ENCODE assay signal across 8 cellular contexts in the genomic region with DNA sequence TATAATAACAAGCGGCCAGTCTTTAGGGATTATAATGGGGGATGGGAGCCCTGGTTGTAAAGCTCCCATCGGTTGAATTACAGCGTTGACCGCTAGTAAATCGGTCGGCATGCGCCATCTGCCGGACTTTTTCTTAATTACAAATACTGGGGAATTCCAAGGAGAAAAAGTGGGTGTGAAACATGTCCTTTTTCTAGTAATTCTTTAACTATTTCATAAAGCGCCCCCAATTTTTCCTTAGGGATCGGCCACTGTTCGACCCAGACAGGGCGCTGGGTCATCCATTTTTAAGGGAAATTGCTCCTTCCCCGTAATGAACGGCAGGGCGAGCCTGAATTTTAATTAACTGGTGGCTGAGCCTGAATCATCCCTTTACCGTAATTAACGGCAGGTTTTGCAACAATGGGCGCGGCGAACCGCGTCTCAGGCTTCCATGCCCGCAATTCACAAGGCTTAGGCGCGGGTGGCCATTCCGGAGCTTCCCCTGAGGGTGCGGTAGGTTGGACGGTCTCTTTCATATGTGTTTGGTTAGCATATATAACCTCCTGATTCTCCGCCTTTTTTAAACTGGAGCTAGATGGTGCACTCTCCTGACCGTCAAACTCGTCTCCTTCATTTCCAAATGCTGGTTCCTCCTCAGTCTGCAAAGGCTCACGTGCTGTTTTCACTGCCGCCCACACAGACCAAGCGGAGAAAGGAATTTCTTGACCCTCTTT. TPM values are rescaled to one million over a fixed set of nuclear protein-coding genes. Genes with fewer than 3 reads are reported as not detected.
DNase-seq lines count a peak whose midpoint lies in the region; ATAC-seq and TF ChIP-seq lines count a peak whose summit lies in the region.

No MANE protein-coding gene starts in this region.

- H2AFZ ChIP-seq in HCT116 (ENCODE audit: low read depth, low read length, poor library complexity, severe bottlenecking), result peak overlapping the region; percentile 99

- H3K27me3 ChIP-seq in HCT116 (ENCODE audit: insufficient read depth, low read length) (no peaks in the 10 kb centered on the region), lower lobe of right lung (ENCODE audit: low read depth) (peaks cover 3% of the 10 kb centered on the region)
- H3K27me3 ChIP-seq in effector memory CD4-positive, alpha-beta T cell (replicated peaks; ENCODE audit: control insufficient read depth, insufficient read depth, low read length, poor library complexity, severe bottlenecking), result no peaks in the 10 kb centered on the region

- TF ChIP-seq CTCF in AG09309 (IDR thresholded peaks at IDR 0.05; ENCODE audit: control insufficient read depth, insufficient read depth, low read depth, low read length, missing control alignments) (peak; percentile 60), HCT116 (IDR thresholded peaks at IDR 0.05 in 2 of 3, conservative IDR thresholded peaks at IDR 0.05 in 1 of 3; ENCODE audit: borderline replicate concordance in 1 of 3, insufficient read depth in 1 of 3, low read depth in 2 of 3, low read length in 2 of 3) (peak; percentile 52 to 88 (median 60); a peak in 5 of 6 replicates), lower lobe of right lung (IDR thresholded peaks at IDR 0.05) (peak; percentile 55)

- no peak overlapping the region for H3K27ac Mint-ChIP-seq in activated CD4-positive, alpha-beta memory T cell treated with anti-CD3 and anti-CD28 coated beads for 36 hours

- H3K4me3 ChIP-seq in AG09309 (ENCODE audit: control insufficient read depth, low read depth, low read length), result peak overlapping the region; percentile 27
- H3K4me3 ChIP-seq in HCT116 (replicated peaks in 1 of 2; ENCODE audit: low read depth in 1 of 2, low read length in 2 of 2), result peak overlapping the region; percentile 30 to 52
- no peak overlapping the region for H3K4me3 ChIP-seq in effector memory CD4-positive, alpha-beta T cell (ENCODE audit: insufficient read depth, low read depth, low read length, poor library complexity, severe bottlenecking)
- H3K4me3 ChIP-seq in lower lobe of right lung, result peak overlapping the region; percentile 34

- no peak overlapping the region for H3K27ac ChIP-seq in HCT116 (ENCODE audit: low read depth, low read length)
- H3K27ac ChIP-seq in effector memory CD4-positive, alpha-beta T cell (ENCODE audit: insufficient read depth, low read length, poor library complexity, severe bottlenecking), result no peak overlapping the region
- peak overlapping the region; percentile 9 for H3K27ac ChIP-seq in lower lobe of right lung

- peaks cover 7% of the 10 kb centered on the region for H3K4me1 Mint-ChIP-seq in activated CD4-positive, alpha-beta memory T cell treated with anti-CD3 and anti-CD28 coated beads for 36 hours (ENCODE audit: low read depth)

- H3K9ac ChIP-seq in HCT116 (ENCODE audit: low read length), result peak overlapping the region; percentile 37

- intact Hi-C loops in HCT116 (cut with micrococcal nuclease) (loop anchor here (1.0 to 10.0 kb wide), 5 partner anchors 119 to 445 kb away; partner anchors contain the start of gene TRAPPC5), lower lobe of right lung (cut with DNase I) (no loop called here)
- intact Hi-C loops in activated CD4-positive, alpha-beta memory T cell treated with anti-CD3 and anti-CD28 coated beads for 36 hours (cut with micrococcal nuclease), result loop anchor here (1.0 to 10.0 kb wide), 4 partner anchors 120 to 435 kb away; no protein-coding TSS in a partner anchor

- H3K4me1 ChIP-seq in HCT116 (ENCODE audit: control insufficient read depth in 1 of 2, insufficient read depth in 2 of 2, low read length in 2 of 2) (peaks cover 11 to 22% of the 10 kb centered on the region in 2 experiments; a peak in 3 of 4 replicates), lower lobe of right lung (peaks cover 12% of the 10 kb centered on the region)
- H3K4me1 ChIP-seq in effector memory CD4-positive, alpha-beta T cell (ENCODE audit: control insufficient read depth, insufficient read depth, low read length, poor library complexity, severe bottlenecking), result no peaks in the 10 kb centered on the region

- peak; percentile 29 for DNase-seq in AG09309 (ENCODE audit: low read depth)
- peak; percentile 76 for DNase-seq in HCT116 (ENCODE audit: low read depth, low spot score)
- peak; percentile 74 for DNase-seq in NCI-H748 (lab: John Stamatoyannopoulos, UW; ENCODE audit: unreplicated experiment)
- peak; percentile 69 for DNase-seq in activated CD4-positive, alpha-beta memory T cell treated with anti-CD3 and anti-CD28 coated beads for 36 hours
- DNase-seq in effector memory CD4-positive, alpha-beta T cell, result peak in 2 of 3 donors; percentile 24 to 45
- DNase-seq in lower lobe of right lung, result peak; percentile 83
- peak in 2 of 3 donors; percentile 16 to 33 for DNase-seq in stimulated activated CD4-positive, alpha-beta T cell treated with anti-CD3 and anti-CD28 coated beads, TNF-alpha, amount 100 ng/mL, for 1 hour (ENCODE audit: low read depth in 3 of 3, low spot score in 1 of 3)

- H3K9me3 ChIP-seq in HCT116 (ENCODE audit: control insufficient read depth in 1 of 2, insufficient read depth in 1 of 2, low read depth in 1 of 2, low read length in 2 of 2), result peaks cover 3 to 5% of the 10 kb centered on the region in 2 experiments; a peak in 1 of 4 replicates
- no peaks in the 10 kb centered on the region for H3K9me3 ChIP-seq in effector memory CD4-positive, alpha-beta T cell (ENCODE audit: control insufficient read depth, low read length)
- H3K9me3 ChIP-seq in lower lobe of right lung, result no peaks in the 10 kb centered on the region

- no TSS peak for BruUV-seq in HCT116 (replicated peaks; lab: Mats Ljungman, UMichigan)

- ATAC-seq in HCT116 (peak; percentile 81), lower lobe of right lung (peak; percentile 88 to 93), HG02798 (IDR thresholded peaks at IDR 0.05; ENCODE audit: poor library complexity, unreplicated experiment) (no peak)

- no peak for TF ChIP-seq POLR2A in HCT116 (IDR thresholded peaks at IDR 0.05; ENCODE audit: borderline replicate concordance, extremely low read depth, insufficient read depth, insufficient read length)

- H3K36me3 ChIP-seq in HCT116 (ENCODE audit: control insufficient read depth in 1 of 2, insufficient read depth in 2 of 2, low read length in 2 of 2), result no peaks in the 10 kb centered on the region
- H3K36me3 ChIP-seq in effector memory CD4-positive, alpha-beta T cell (ENCODE audit: control insufficient read depth, insufficient read depth, low read length), result no peaks in the 10 kb centered on the region
- no peaks in the 10 kb centered on the region for H3K36me3 ChIP-seq in lower lobe of right lung

- no peaks in the 10 kb centered on the region for H3K9me3 Mint-ChIP-seq in activated CD4-positive, alpha-beta memory T cell treated with anti-CD3 and anti-CD28 coated beads for 36 hours

- peaks cover 25% of the 10 kb centered on the region for H3K27me3 Mint-ChIP-seq in activated CD4-positive, alpha-beta memory T cell treated with anti-CD3 and anti-CD28 coated beads for 36 hours

- RAD21 ChIA-PET in HCT116 (lab: Charles Lee; ENCODE audit: low non-redundant PET in 1 of 2, low total read pairs in 2 of 2, uncharacterized antibody in 2 of 2, unreplicated experiment in 2 of 2), result interaction anchor here (0.6 to 2.3 kb wide), 7 partner anchors 119 to 405 kb away, joined by 3 to 28 read pairs (median 6); partner anchors contain the start of gene TRAPPC5 (in 2 of the 2)

- POLR2A ChIA-PET in HCT116 (lab: Charles Lee), result interaction anchor here (0.5 to 2.4 kb wide), 8 partner anchors 32 to 445 kb away, joined by 3 to 10 read pairs (median 4); partner anchors contain the start of gene TRAPPC5
- POLR2A ChIA-PET in activated CD4-positive, alpha-beta memory T cell treated with anti-CD3 and anti-CD28 coated beads for 36 hours (lab: Charles Lee), result interaction anchor here (0.5 to 0.9 kb wide), 2 partner anchors 119 to 214 kb away, joined by 3 to 5 read pairs; partner anchors contain the start of gene TRAPPC5

- H4K20me1 ChIP-seq in HCT116 (ENCODE audit: insufficient read depth), result no peaks in the 10 kb centered on the region

- H3K36me3 Mint-ChIP-seq in activated CD4-positive, alpha-beta memory T cell treated with anti-CD3 and anti-CD28 coated beads for 36 hours, result no peaks in the 10 kb centered on the region

- peak overlapping the region; percentile 39 for H3K4me3 Mint-ChIP-seq in activated CD4-positive, alpha-beta memory T cell treated with anti-CD3 and anti-CD28 coated beads for 36 hours

- TF ChIP-seq RAD21 in HCT116 (IDR thresholded peaks at IDR 0.05; ENCODE audit: low read depth), result peak; percentile 77

- CTCF ChIA-PET in HCT116 (lab: Charles Lee), result interaction anchor here (0.7 to 4.4 kb wide), 30 partner anchors 9 to 1674 kb away, joined by 3 to 88 read pairs (median 4); partner anchors contain the start of genes CD209, SNAPC2 and TRAPPC5
- CTCF ChIA-PET in activated CD4-positive, alpha-beta memory T cell treated with anti-CD3 and anti-CD28 coated beads for 36 hours (lab: Charles Lee), result interaction anchor here (0.6 to 5.4 kb wide), 33 partner anchors 9 to 446 kb away, joined by 3 to 64 read pairs (median 4); partner anchors contain the start of genes MCEMP1, MCOLN1 and TRAPPC5

- no peaks in the 10 kb centered on the region for H3K9me2 ChIP-seq in HCT116 (ENCODE audit: insufficient read depth)

- no peaks in the 10 kb centered on the region for H3K79me2 ChIP-seq in HCT116 (ENCODE audit: insufficient read depth, low read length)

- peak overlapping the region; percentile 82 for H3K4me2 ChIP-seq in HCT116 (ENCODE audit: low read length)

TF ChIP-seq in HCT116, 20 proteins besides CTCF, POLR2A, EP300 and RAD21:
- TF ChIP-seq EZH2 (IDR thresholded peaks at IDR 0.05), result no peak
- no peak for TF ChIP-seq CBX3 (IDR thresholded peaks at IDR 0.05; ENCODE audit: low read depth)
- peak; percentile 49 for TF ChIP-seq CEBPB (IDR thresholded peaks at IDR 0.05; ENCODE audit: low read depth)
- no peak for TF ChIP-seq TCF7L2 (IDR thresholded peaks at IDR 0.05; ENCODE audit: borderline replicate concordance, extremely low read depth, insufficient read depth, insufficient read length)
- TF ChIP-seq ZNF274 (IDR thresholded peaks at IDR 0.05; ENCODE audit: low read depth, low read length), result no peak
- TF ChIP-seq MAX (IDR thresholded peaks at IDR 0.05), result 0 out of 2 replicates have a peak, but pooled peaks have one; percentile 18

RNA-seq across cellular contexts. Expression of gene EVI5L, which starts 30.2 kb away (rescaled TPM):
- 15.0 TPM for total RNA-seq in HCT116 (2021; ENCODE audit: unreplicated experiment)
- polyA plus RNA-seq in HCT116 (2012), result 17.1 and 21.0 TPM in 2 replicates
- total RNA-seq in activated CD4-positive, alpha-beta memory T cell treated with anti-CD3 and anti-CD28 coated beads for 36 hours, result 1 to 10 TPM; 5.0 to 5.6 TPM
- total RNA-seq in lower lobe of right lung, result 11.7 TPM

RNA-seq across cellular contexts. Expression of gene CLEC4M, which starts 36.8 kb away (rescaled TPM):
- not detected for total RNA-seq in HCT116 (2021; ENCODE audit: unreplicated experiment)
- polyA plus RNA-seq in HCT116 (2012), result not detected in 2 replicates
- total RNA-seq in activated CD4-positive, alpha-beta memory T cell treated with anti-CD3 and anti-CD28 coated beads for 36 hours, result not detected
- total RNA-seq in lower lobe of right lung, result 5.8 TPM

RNA-seq across cellular contexts. Expression of gene CD209, which starts 52.5 kb away (rescaled TPM):
- not detected for total RNA-seq in HCT116 (2021; ENCODE audit: unreplicated experiment)
- polyA plus RNA-seq in HCT116 (2012), result not detected in 2 replicates
- not detected for total RNA-seq in activated CD4-positive, alpha-beta memory T cell treated with anti-CD3 and anti-CD28 coated beads for 36 hours
- total RNA-seq in lower lobe of right lung, result 18.8 TPM

Comparison
In these comparisons a context has a peak if more than half of its experiments do, and no peak if none do; other contexts are left out.
1. DNase-seq: peak in every context shown above with its lines; median percentile 83 in lower lobe of right lung; 76 in HCT116; 74 in NCI-H748; 69 in activated CD4-positive, alpha-beta memory T cell treated with anti-CD3 and anti-CD28 coated beads for 36 hours; 34 in effector memory CD4-positive, alpha-beta T cell; 29 in AG09309; 24 in stimulated activated CD4-positive, alpha-beta T cell treated with anti-CD3 and anti-CD28 coated beads, TNF-alpha, amount 100 ng/mL, for 1 hour.
2. RNA of gene CD209, which starts 52.5 kb away (total RNA-seq): 18.8 TPM in lower lobe of right lung (single experiment); not detected in HCT116 (single experiment) and not detected in activated CD4-positive, alpha-beta memory T cell treated with anti-CD3 and anti-CD28 coated beads for 36 hours; every median in the first group is over 10 times any median in the second.
3. Peak in every context shown above with its lines, with median percentiles within 50 percentile points of each other: CTCF ChIP-seq.